In the genomic region with DNA sequence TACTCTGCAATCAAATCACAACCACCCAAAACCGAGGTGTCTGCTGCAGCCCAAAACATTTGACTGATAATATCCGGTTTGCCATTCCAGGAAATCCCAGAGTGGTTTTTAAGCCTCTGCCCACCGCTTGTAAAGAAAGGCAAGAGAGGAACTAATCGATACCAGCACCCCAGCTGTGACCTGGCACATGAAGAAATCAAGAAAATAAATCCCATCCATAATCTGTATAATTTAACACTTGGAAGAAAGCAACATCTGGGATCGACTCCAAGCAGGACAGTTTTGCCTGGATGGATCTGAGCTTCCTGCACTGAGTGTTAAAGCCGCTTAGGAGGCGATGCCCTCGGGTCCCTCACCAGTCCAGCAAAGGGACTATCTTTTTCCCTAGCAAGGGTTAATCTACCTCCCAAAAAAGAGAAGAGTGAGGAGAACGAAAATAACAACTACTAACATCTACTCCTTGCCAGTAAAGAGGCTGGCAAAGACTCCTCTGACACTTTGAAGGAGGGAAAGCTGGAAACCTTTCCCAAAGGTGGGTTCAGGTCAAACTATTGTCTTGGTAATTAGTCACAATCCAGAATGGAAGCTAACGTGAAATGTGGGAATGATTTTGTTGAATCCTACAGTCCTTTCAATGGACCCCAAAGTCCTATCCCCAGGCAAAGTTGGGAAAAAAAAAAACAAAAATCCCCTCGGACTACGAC, we compare ENCODE assay signal across 8 cellular contexts. TPM values are rescaled to one million over a fixed set of nuclear protein-coding genes. Genes with fewer than 3 reads are reported as not detected.
DNase-seq lines count a peak whose midpoint lies in the region; ATAC-seq and TF ChIP-seq lines count a peak whose summit lies in the region.

No MANE protein-coding gene starts in this region.

- H3F3A ChIP-seq in SU-DHL-6 (ENCODE audit: insufficient read depth), result no peaks in the 10 kb centered on the region

- no peak overlapping the region for H2AFZ ChIP-seq in SU-DHL-6 (ENCODE audit: low read depth, low read length, severe bottlenecking)

- WGBS in psoas muscle, 3 donors, result 5 to 10% (median 6%) methylated on average over 12 of the region's 12 CpGs

- ATAC-seq in psoas muscle (no peak), GM18519 (IDR thresholded peaks at IDR 0.05; ENCODE audit: low FRiP score, unreplicated experiment) (no peak), GM21367 (IDR thresholded peaks at IDR 0.05; ENCODE audit: unreplicated experiment) (no peak), HG03565 (IDR thresholded peaks at IDR 0.05; ENCODE audit: unreplicated experiment) (no peak)

- H3K9ac ChIP-seq in SU-DHL-6 (ENCODE audit: low read length), result no peak overlapping the region

- no peak for DNase-seq in left ventricle myocardium inferior
- DNase-seq in cardiac septum (ENCODE audit: low spot score), result no peak
- DNase-seq in fibroblast of peridontal ligament (ENCODE audit: extremely low read depth), result peak; percentile 35
- no peak for DNase-seq in psoas muscle

- peak overlapping the region; percentile 94 for H3K27ac ChIP-seq in left ventricle myocardium inferior (replicated peaks)
- H3K27ac ChIP-seq in SU-DHL-6 (ENCODE audit: low read depth, low read length), result no peak overlapping the region
- H3K27ac ChIP-seq in psoas muscle, result peak overlapping the region; percentile 90

- H3K79me2 ChIP-seq in SU-DHL-6 (ENCODE audit: insufficient read depth, low read length), result peaks cover 17% of the 10 kb centered on the region

- H3K36me3 ChIP-seq in left ventricle myocardium inferior (no peaks in the 10 kb centered on the region), SU-DHL-6 (ENCODE audit: low read length) (no peaks in the 10 kb centered on the region), psoas muscle (ENCODE audit: insufficient read depth in 1 of 2, low read depth in 1 of 2) (no peaks in the 10 kb centered on the region)

- peaks cover 75% of the 10 kb centered on the region for H3K4me1 ChIP-seq in left ventricle myocardium inferior
- H3K4me1 ChIP-seq in psoas muscle, result peaks cover 16% of the 10 kb centered on the region

- TF ChIP-seq CTCF in left ventricle myocardium inferior (IDR thresholded peaks at IDR 0.05; ENCODE audit: borderline replicate concordance), result no peak
- no peak for TF ChIP-seq CTCF in SU-DHL-6 (IDR thresholded peaks at IDR 0.05; ENCODE audit: insufficient read depth, low read length, poor library complexity, severe bottlenecking)
- TF ChIP-seq CTCF in psoas muscle (IDR thresholded peaks at IDR 0.05), result no peak

- no peaks in the 10 kb centered on the region for H3K27me3 ChIP-seq in left ventricle myocardium inferior (ENCODE audit: low read depth)
- H3K27me3 ChIP-seq in SU-DHL-6 (ENCODE audit: low read length), result no peaks in the 10 kb centered on the region
- no peaks in the 10 kb centered on the region for H3K27me3 ChIP-seq in psoas muscle (ENCODE audit: insufficient read depth in 3 of 3, low read length in 2 of 3)

- no peaks in the 10 kb centered on the region for H3K9me2 ChIP-seq in SU-DHL-6 (replicated peaks; ENCODE audit: insufficient read depth, low read length)

- intact Hi-C loops in left ventricle myocardium inferior (cut with micrococcal nuclease) (no loop called here), cardiac septum (cut with DNase I) (loop anchor here (10.0 kb wide), 3 partner anchors 181 to 291 kb away; no protein-coding TSS in a partner anchor), psoas muscle (cut with DNase I) (loop anchor here in 1 of 2 donors (10.0 kb wide), 3 partner anchors 119 to 281 kb away; a partner anchor contains a TSS)

- 0 out of 2 replicates have a peak, but pooled peaks cover 4% of the 10 kb centered on the region for H4K20me1 ChIP-seq in SU-DHL-6 (ENCODE audit: low read depth, low read length)

- H3K9me3 ChIP-seq in left ventricle myocardium inferior (replicated peaks) (no peaks in the 10 kb centered on the region), SU-DHL-6 (ENCODE audit: insufficient read depth, low read length) (no peaks in the 10 kb centered on the region), psoas muscle (no peaks in the 10 kb centered on the region)

- peak overlapping the region; percentile 89 for H3K4me3 ChIP-seq in left ventricle myocardium inferior
- H3K4me3 ChIP-seq in SU-DHL-6 (ENCODE audit: insufficient read depth, low read length, poor library complexity, severe bottlenecking), result no peak overlapping the region
- peak overlapping the region; percentile 86 for H3K4me3 ChIP-seq in psoas muscle

- H3K4me2 ChIP-seq in SU-DHL-6 (ENCODE audit: low read depth, low read length, poor library complexity, severe bottlenecking), result peak overlapping the region; percentile 68

RNA-seq across cellular contexts. Expression of a gene that starts 2.0 kb away (rescaled TPM):
- total RNA-seq in left ventricle myocardium inferior, result 15.2 TPM
- 18.5 TPM for total RNA-seq in cardiac septum
- 10 to 100 TPM in 2 of 4 donors, 1 to 10 TPM in 2; 7.1 to 12.7 (median 10.9) TPM for total RNA-seq in psoas muscle
- polyA plus RNA-seq in psoas muscle, result 1 to 10 TPM; 1.8 to 4.2 (median 3.9) TPM

RNA-seq across cellular contexts. Expression of a gene that starts 2.3 kb away (rescaled TPM):
- 14.6 TPM for total RNA-seq in left ventricle myocardium inferior
- total RNA-seq in cardiac septum, result 16.3 TPM
- total RNA-seq in psoas muscle, result 10 to 100 TPM; 10.0 to 13.3 (median 12.0) TPM
- 10 to 100 TPM in 1 of 3 donors, 1 to 10 TPM in 2; 6.9 to 16.7 (median 8.9) TPM for polyA plus RNA-seq in psoas muscle
